ENCODE assay signal across 15 cellular contexts in genomic region chr1:219445864-219446263, GRCh38.
DNase-seq lines count a peak whose midpoint lies in the region; ATAC-seq, FAIRE-seq and TF ChIP-seq lines count a peak whose summit lies in the region.
"Had no signal": no experiment of that assay in that cellular context is flagged by ENCODE, and none has a peak within 500 bp of the region (broad histone marks: within the 10 kb centered on the region; RNA-seq: fewer than 3 reads in every experiment).

No MANE protein-coding gene starts in this region.

- no TSS peak for BruUV-seq in GM12878 (replicated peaks; lab: Mats Ljungman, UMichigan)

- WGBS in GM12878 (ENCODE audit: insufficient coverage, insufficient replicate concordance, low lambda C conversion rate, missing lambda C conversion rate), result 34% methylated on average over 2 of the region's 2 CpGs

- TF ChIP-seq POLR2A in GM12878 (IDR thresholded peaks at IDR 0.05; ENCODE audit: low read depth, low read length), result no peak

- H3K4me1 ChIP-seq in GM12878 (ENCODE audit: control insufficient read depth, insufficient read depth, low read length) (no peaks in the 10 kb centered on the region), SJCRH30 (no peaks in the 10 kb centered on the region)
- H3K4me1 ChIP-seq: BE2C, HAP-1 had no signal

- no peaks in the 10 kb centered on the region for H3K27me3 ChIP-seq in GM12878 (replicated peaks in 1 of 2; ENCODE audit: control insufficient read depth in 2 of 2, insufficient read depth in 2 of 2, low read length in 1 of 2)
- H3K27me3 ChIP-seq in SJCRH30, result no peaks in the 10 kb centered on the region

- H3K4me3 ChIP-seq in GM12878 (no peak overlapping the region), SJCRH30 (no peak overlapping the region)
- H3K4me3 ChIP-seq: A549, HAP-1 had no signal

- FAIRE-seq in GM12878 (lab: Jason Lieb, UNC), result no peak
- FAIRE-seq: A549, G401.6, H1 had no signal

- H3K9me3 ChIP-seq in GM12878 (replicated peaks; ENCODE audit: control insufficient read depth, insufficient read depth, low read length), result no peaks in the 10 kb centered on the region
- no peaks in the 10 kb centered on the region for H3K9me3 ChIP-seq in SJCRH30 (replicated peaks)
- H3K9me3 ChIP-seq: A549, HAP-1 had no signal

- no peak for TF ChIP-seq CTCF in GM12878 (IDR thresholded peaks at IDR 0.05 in 2 of 3, conservative IDR thresholded peaks at IDR 0.05 in 1 of 3; ENCODE audit: control insufficient read depth in 2 of 3, extremely low read depth in 1 of 3, insufficient read depth in 1 of 3, low read depth in 3 of 3, low read length in 3 of 3)

- H3K36me3 ChIP-seq in GM12878 (ENCODE audit: control insufficient read depth in 2 of 2, insufficient read depth in 2 of 2, low read length in 1 of 2), result no peaks in the 10 kb centered on the region
- H3K36me3 ChIP-seq in SJCRH30, result no peaks in the 10 kb centered on the region
- H3K36me3 ChIP-seq: BE2C, HAP-1 had no signal

- no peak for TF ChIP-seq RAD21 in GM12878 (IDR thresholded peaks at IDR 0.05; ENCODE audit: insufficient read depth, low read depth, low read length)

- no peaks in the 10 kb centered on the region for H3K79me2 ChIP-seq in GM12878 (ENCODE audit: control insufficient read depth, insufficient read depth, low read length)

- POLR2A ChIA-PET in GM12878 (lab: Charles Lee), result no interaction called here

- H3K9ac ChIP-seq in GM12878 (ENCODE audit: control insufficient read depth, insufficient read depth, low read length), result no peak overlapping the region

- no peak overlapping the region for H3K27ac ChIP-seq in GM12878 (ENCODE audit: control insufficient read depth, insufficient read depth)
- no peak overlapping the region for H3K27ac ChIP-seq in SJCRH30
- H3K27ac ChIP-seq: A549, C4-2B had no signal

- DNase-seq in NCI-H2227 (lab: John Stamatoyannopoulos, UW; ENCODE audit: unreplicated experiment) (peak; percentile 53), GM12878 (ENCODE audit: low read depth, low spot score) (no peak), SJCRH30 (no peak)
- DNase-seq in effector CD8-positive, alpha-beta T cell (lab: John Stamatoyannopoulos, UW), result no peak
- DNase-seq in stimulated activated CD4-positive, alpha-beta T cell treated with anti-CD3 and anti-CD28 coated beads, Interleukin-4, amount 100 ng/mL, for 4 hours, result no peak
- DNase-seq: BE2C; CD4-positive, alpha-beta memory T cell; DMS79 treated with DMSO at 0.1 percent for 48 hours; EL had no signal

- no peaks in the 10 kb centered on the region for H4K20me1 ChIP-seq in GM12878 (ENCODE audit: control insufficient read depth, insufficient read depth)

- ATAC-seq in GM18867 (IDR thresholded peaks at IDR 0.05; ENCODE audit: unreplicated experiment) (peak; percentile 58), GM12878 (peak; percentile 41)
- ATAC-seq: A549 had no signal

- SMC1A ChIA-PET in GM12878 (lab: Charles Lee; ENCODE audit: uncharacterized antibody, unreplicated experiment), result no interaction called here

- no peak overlapping the region for H2AFZ ChIP-seq in GM12878 (ENCODE audit: control insufficient read depth, low read depth, low read length)

- intact Hi-C loops in GM12878 (cut with micrococcal nuclease; ENCODE audit: unreplicated experiment), result no loop called here

- RAD21 ChIA-PET in GM12878 (lab: Charles Lee; ENCODE audit: unreplicated experiment), result no interaction called here

- in situ Hi-C loops in GM12878 (cut with MboI), result no loop called here

- H3K4me2 ChIP-seq in GM12878 (ENCODE audit: control insufficient read depth, insufficient read depth), result no peak overlapping the region
- H3K4me2 ChIP-seq: A549 had no signal

- TF ChIP-seq EP300 in GM12878 (IDR thresholded peaks at IDR 0.05; ENCODE audit: borderline replicate concordance in 1 of 2, control insufficient read depth in 1 of 2, low read depth in 2 of 2, low read length in 2 of 2), result no peak

- CTCF ChIA-PET in GM12878 (lab: Yijun Ruan, JAX), result no interaction called here

TF ChIP-seq in GM12878, 131 proteins besides CTCF, POLR2A, EP300 and RAD21:
- TF ChIP-seq RUNX3 (IDR thresholded peaks at IDR 0.05; ENCODE audit: low read length) (0 out of 2 replicates have a peak, but pooled peaks have one; percentile 15), BCL11A (IDR thresholded peaks at IDR 0.05; ENCODE audit: low read depth, low read length) (0 out of 2 replicates have a peak, but pooled peaks have one; percentile 37), MYC (IDR thresholded peaks at IDR 0.05; ENCODE audit: insufficient read depth, insufficient read length, insufficient replicate concordance, low read length, severe bottlenecking) (no peak)
